In the genomic region with DNA sequence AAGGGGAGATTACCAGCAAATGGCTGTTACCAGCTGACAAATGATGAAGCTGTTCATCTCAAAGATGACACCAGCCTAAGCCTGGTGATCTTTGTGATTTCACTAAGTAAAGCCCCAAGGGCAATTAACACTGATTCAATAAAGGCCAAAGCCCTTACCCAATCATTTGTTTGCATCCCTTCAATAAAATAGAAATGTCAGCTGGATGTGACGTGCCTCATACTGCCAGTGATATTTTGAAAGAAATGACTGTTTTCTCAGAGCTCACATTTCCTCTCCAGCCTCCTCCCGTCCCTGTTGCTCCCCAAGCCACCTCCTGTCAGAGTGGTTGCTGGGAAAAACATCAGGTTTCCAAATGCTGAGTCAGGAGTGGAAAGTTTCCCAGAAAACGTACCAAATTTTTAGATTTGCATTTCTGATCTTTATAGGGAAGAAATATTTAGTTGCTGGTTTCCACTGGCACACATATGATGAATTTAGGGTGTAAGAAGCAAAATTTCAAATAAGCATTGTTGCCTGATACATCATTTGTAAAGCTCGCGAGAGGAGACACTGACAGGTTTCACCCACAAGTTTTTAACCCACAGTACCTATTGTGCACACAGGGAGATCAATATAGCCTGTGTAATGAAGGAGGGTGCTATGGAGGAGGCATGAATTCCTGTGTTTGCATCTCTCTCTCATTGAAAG, we compare ENCODE assay signal across 14 cellular contexts. TPM values are rescaled to one million over a fixed set of nuclear protein-coding genes. Genes with fewer than 3 reads are reported as not detected.
DNase-seq lines count a peak whose midpoint lies in the region; ATAC-seq and TF ChIP-seq lines count a peak whose summit lies in the region.
"Had no signal": no experiment of that assay in that cellular context is flagged by ENCODE, and none has a peak within 500 bp of the region (broad histone marks: within the 10 kb centered on the region; RNA-seq: fewer than 3 reads in every experiment).

No MANE protein-coding gene starts in this region.

- peaks cover 3 to 5% of the 10 kb centered on the region in 2 donors for H3K4me1 ChIP-seq in left lung
- no peaks in the 10 kb centered on the region for H3K4me1 ChIP-seq in CD4-positive, alpha-beta memory T cell (ENCODE audit: insufficient read depth, low read length)

- no peaks in the 10 kb centered on the region for H3K36me3 Mint-ChIP-seq in HFFc6 (ENCODE audit: low read depth)
- H3K36me3 Mint-ChIP-seq in CD4-positive, alpha-beta memory T cell = peaks cover 0 to 4% of the 10 kb centered on the region in 2 donors
- H3K36me3 Mint-ChIP-seq in CD14-positive monocyte = no peaks in the 10 kb centered on the region
- H3K36me3 Mint-ChIP-seq: natural killer cell had no signal

- H3K4me3 Mint-ChIP-seq in HFFc6 (no peak overlapping the region), CD14-positive monocyte (no peak overlapping the region)
- no peak overlapping the region for H3K4me3 Mint-ChIP-seq in CD4-positive, alpha-beta memory T cell
- H3K4me3 Mint-ChIP-seq: central memory CD8-positive, alpha-beta T cell; natural killer cell; T-helper 17 cell had no signal

- no peak overlapping the region for H3K4me3 ChIP-seq in astrocyte of the spinal cord (ENCODE audit: low read depth, low read length)
- no peak overlapping the region for H3K4me3 ChIP-seq in left lung
- H3K4me3 ChIP-seq in CD4-positive, alpha-beta memory T cell (ENCODE audit: low read length in 2 of 2) = no peak overlapping the region
- H3K4me3 ChIP-seq: thoracic aorta had no signal

- intact Hi-C loops in left lung (cut with DNase I) = no loop called here
- intact Hi-C loops in CD4-positive, alpha-beta memory T cell (cut with micrococcal nuclease) = no loop called here
- intact Hi-C loops in CD14-positive monocyte (cut with micrococcal nuclease) = no loop called here

- peak; percentile 60 for ATAC-seq in left lung
- no peak for ATAC-seq in HG03159 (IDR thresholded peaks at IDR 0.05; ENCODE audit: unreplicated experiment)
- ATAC-seq: natural killer cell, T-helper 17 cell had no signal

- TF ChIP-seq CTCF in HFFc6 (IDR thresholded peaks at IDR 0.05) = no peak
- TF ChIP-seq CTCF in astrocyte of the spinal cord (IDR thresholded peaks at IDR 0.05; ENCODE audit: low read depth, low read length) = no peak
- TF ChIP-seq CTCF in left lung (IDR thresholded peaks at IDR 0.05) = no peak
- TF ChIP-seq CTCF in CD14-positive monocyte (IDR thresholded peaks at IDR 0.05) = no peak

- H3K9me3 ChIP-seq in left lung = peaks cover 0 to 7% of the 10 kb centered on the region in 2 donors
- no peaks in the 10 kb centered on the region for H3K9me3 ChIP-seq in CD4-positive, alpha-beta memory T cell (ENCODE audit: control insufficient read depth in 1 of 2, low read length in 2 of 2)
- H3K9me3 ChIP-seq: thoracic aorta had no signal

- H3K27me3 ChIP-seq in left lung = no peaks in the 10 kb centered on the region
- no peaks in the 10 kb centered on the region for H3K27me3 ChIP-seq in CD4-positive, alpha-beta memory T cell (ENCODE audit: insufficient read depth, low read length)

- peaks cover 7% of the 10 kb centered on the region; the same call in 1 of the 2 replicates for H3K4me1 Mint-ChIP-seq in HFFc6 (ENCODE audit: low read depth)
- H3K4me1 Mint-ChIP-seq in CD4-positive, alpha-beta memory T cell = peaks cover 0 to 1% (median 0%) of the 10 kb centered on the region in 4 donors
- peaks cover 5% of the 10 kb centered on the region for H3K4me1 Mint-ChIP-seq in CD14-positive monocyte
- H3K4me1 Mint-ChIP-seq: central memory CD8-positive, alpha-beta T cell; natural killer cell had no signal

- in situ Hi-C loops in astrocyte of the spinal cord (cut with HindIII; ENCODE audit: low sequenced_read_pairs) = no loop called here

- H3K27ac Mint-ChIP-seq in HFFc6 (peak overlapping the region; percentile 24; the same call in 1 of the 2 replicates), CD14-positive monocyte (peak overlapping the region in 1 of 7 donors; percentile 71)
- H3K27ac Mint-ChIP-seq in CD4-positive, alpha-beta memory T cell = no peak overlapping the region
- H3K27ac Mint-ChIP-seq: natural killer cell had no signal

- no peaks in the 10 kb centered on the region for H3K9me3 Mint-ChIP-seq in HFFc6
- H3K9me3 Mint-ChIP-seq in CD4-positive, alpha-beta memory T cell = peaks cover 3 to 13% (median 6%) of the 10 kb centered on the region in 8 donors
- H3K9me3 Mint-ChIP-seq in CD14-positive monocyte = peaks cover 2 to 11% (median 7%) of the 10 kb centered on the region in 7 donors
- H3K9me3 Mint-ChIP-seq: central memory CD8-positive, alpha-beta T cell; natural killer cell had no signal

- no peaks in the 10 kb centered on the region for H3K36me3 ChIP-seq in left lung
- no peaks in the 10 kb centered on the region for H3K36me3 ChIP-seq in CD4-positive, alpha-beta memory T cell (ENCODE audit: insufficient read depth, low read length)
- H3K36me3 ChIP-seq: thoracic aorta had no signal

- CTCF ChIA-PET in CD4-positive, alpha-beta memory T cell (lab: Charles Lee; ENCODE audit: partially characterized antibody) = interaction anchor here (0.6 kb wide), 1 partner anchor 126 kb away, joined by 3 read pairs; no protein-coding TSS in a partner anchor

- DNase-seq in AG08395 (ENCODE audit: low spot score) (peak; percentile 66), HFFc6 (peak; percentile 27), astrocyte of the spinal cord (ENCODE audit: low read depth, low spot score) (peak; percentile 27), left lung (no peak), CD14-positive monocyte (ENCODE audit: low spot score) (no peak)
- no peak for DNase-seq in CD4-positive, alpha-beta memory T cell
- DNase-seq in activated CD4-positive, CD25-positive, alpha-beta regulatory T cell treated with anti-CD3 and anti-CD28 coated beads, Interleukin-2, amount 50 U/mL, for 72 hours = no peak
- DNase-seq: natural killer cell; NCI-H446 treated with DMSO at 0.1 percent for 48 hours; stimulated activated CD4-positive, alpha-beta T cell treated with anti-CD3 and anti-CD28 coated beads, Interleukin-4, amount 100 ng/mL, for 1 hour; T-helper 17 cell had no signal

- POLR2A ChIA-PET in CD4-positive, alpha-beta memory T cell (lab: Charles Lee; ENCODE audit: partially characterized antibody) = interaction anchor here (0.6 kb wide), 1 partner anchor 18 kb away, joined by 3 read pairs; no protein-coding TSS in a partner anchor

- H3K27ac ChIP-seq in left lung = peak overlapping the region; percentile 8 to 49
- no peak overlapping the region for H3K27ac ChIP-seq in CD4-positive, alpha-beta memory T cell (ENCODE audit: low read depth, low read length)
- H3K27ac ChIP-seq: thoracic aorta had no signal

- peaks cover 7% of the 10 kb centered on the region for H3K27me3 Mint-ChIP-seq in HFFc6 (ENCODE audit: insufficient read depth)
- H3K27me3 Mint-ChIP-seq in CD4-positive, alpha-beta memory T cell = no peaks in the 10 kb centered on the region
- H3K27me3 Mint-ChIP-seq in CD14-positive monocyte (ENCODE audit: low read depth in 3 of 3) = peaks cover 0 to 6% (median 3%) of the 10 kb centered on the region in 3 donors
- H3K27me3 Mint-ChIP-seq: T-helper 17 cell had no signal

RNA-seq across cellular contexts. Expression of a gene that starts 21.0 kb away (rescaled TPM):
- total RNA-seq in HFFc6 (2021; fragmentation: NEBNext Ultra II Directional; extraction: Animal tissue kit (Norgen Biotek cat#: 25700)) = not detected
- under 1 TPM; 0.44 to 0.79 TPM for total RNA-seq in left lung
- under 1 TPM in 1 of 2 experiments, not detected in 1; 0.11 TPM for total RNA-seq in CD4-positive, alpha-beta memory T cell
- under 1 TPM in 1 of 2 donors, not detected in 1; 0.08 TPM for polyA plus RNA-seq in CD4-positive, alpha-beta memory T cell
- not detected for polyA plus RNA-seq in CD14-positive monocyte
- total RNA-seq: natural killer cell had no signal

RNA-seq across cellular contexts. Expression of a gene that starts 27.6 kb away (rescaled TPM):
- 10 to 100 TPM; 21.0 to 29.8 (median 22.6) TPM for total RNA-seq in HFFc6 (2021; fragmentation: NEBNext Ultra II Directional; extraction: Animal tissue kit (Norgen Biotek cat#: 25700))
- 10 to 100 TPM; 83.7 to 96.7 TPM for total RNA-seq in left lung
- 100 to 1,000 TPM; 144 to 148 TPM for total RNA-seq in CD4-positive, alpha-beta memory T cell
- 10 to 100 TPM; 10.6 to 20.5 TPM for polyA plus RNA-seq in CD4-positive, alpha-beta memory T cell
- polyA plus RNA-seq in CD14-positive monocyte = 10 to 100 TPM; 12.0 to 18.4 TPM

Comparison
In these comparisons a context has a peak if more than half of its experiments do, and no peak if none do; other contexts are left out.
1. DNase-seq: peak in AG08395 (single experiment), HFFc6 (single experiment) and astrocyte of the spinal cord (single experiment); none in left lung (0 of 2), CD4-positive, alpha-beta memory T cell (0 of 5), CD14-positive monocyte (single experiment) and activated CD4-positive, CD25-positive, alpha-beta regulatory T cell treated with anti-CD3 and anti-CD28 coated beads, Interleukin-2, amount 50 U/mL, for 72 hours (single experiment).